31 cellular contexts compared by ENCODE assay signal in the genomic region with DNA sequence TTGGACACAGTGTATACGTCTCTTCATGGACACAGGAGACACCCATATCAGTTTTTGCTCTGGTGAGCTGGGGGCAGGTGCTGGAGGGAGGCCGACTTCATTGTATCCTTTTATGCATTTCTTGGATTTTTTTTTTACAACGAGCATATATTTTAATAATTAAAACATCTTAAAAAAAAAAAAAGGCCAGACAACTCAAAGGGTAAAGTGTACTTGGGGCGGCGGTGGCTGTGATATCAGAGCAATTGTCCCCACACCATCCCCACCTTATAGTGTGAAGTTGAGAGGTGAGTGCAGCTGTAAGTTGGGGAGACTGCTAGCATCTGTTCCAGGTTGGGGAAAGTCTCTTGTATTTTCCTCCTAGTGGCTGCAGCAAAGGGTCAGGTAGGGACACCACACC.
"Had no signal": no experiment of that assay in that cellular context is flagged by ENCODE, and none has a peak within 500 bp of the region (broad histone marks: within the 10 kb centered on the region; RNA-seq: fewer than 3 reads in every experiment).

No MANE protein-coding gene starts in this region.

- H3K36me3 ChIP-seq: brain microvascular endothelial cell, esophagus squamous epithelium, gastroesophageal sphincter, heart right ventricle, WERI-Rb-1 had no signal

- H3K27ac ChIP-seq: brain microvascular endothelial cell, epithelial cell of prostate, WERI-Rb-1 had no signal

- DNase-seq: activated B cell treated with CpG ODN at 0.5 μM for 24 hours; activated CD4-positive, alpha-beta T cell treated with anti-CD3 and anti-CD28 coated beads for 48 hours; activated CD4-positive, alpha-beta T cell treated with anti-CD3 and anti-CD28 coated beads, Interleukin-2, amount 50 U/mL, for 1 hour; activated CD4-positive, alpha-beta T cell treated with anti-CD3 and anti-CD28 coated beads, Interleukin-2, amount 50 U/mL, for 48 hours; activated CD8-positive, alpha-beta memory T cell treated with anti-CD3 and anti-CD28 coated beads for 24 hours; activated CD8-positive, alpha-beta T cell treated with anti-CD3 and anti-CD28 coated beads for 36 hours; activated effector memory CD4-positive, alpha-beta T cell treated with Interleukin-2 at 50 U/mL for 16 hours; activated gamma-delta T cell treated with Interleukin-2 at 50 U/mL for 16 hours; activated naive CD4-positive, alpha-beta T cell treated with anti-CD3 and anti-CD28 coated beads, Interleukin-2, amount 50 U/mL, for 16 hours; activated naive CD4-positive, alpha-beta T cell treated with Interleukin-2 at 50 U/mL for 16 hours; activated T-cell treated with anti-CD3 and anti-CD28 coated beads, Interleukin-2, amount 50 U/mL, for 4 hours; amniotic stem cell; anterior cingulate cortex; brain microvascular endothelial cell; dermis blood vessel endothelial cell; effector CD4-positive, alpha-beta T cell; effector memory CD8-positive, alpha-beta T cell; esophagus squamous epithelium; foreskin melanocyte; heart right ventricle; T1000; WERI-Rb-1 had no signal

- H3K27ac Mint-ChIP-seq: activated B cell treated with CpG ODN at 0.5 μM for 24 hours; activated CD8-positive, alpha-beta T cell treated with anti-CD3 and anti-CD28 coated beads for 36 hours; activated naive CD8-positive, alpha-beta T cell; activated T-helper 17 cell treated with anti-CD3 and anti-CD28 coated beads, Interleukin-2, amount 50 U/mL, for 72 hours; effector memory CD8-positive, alpha-beta T cell; T-helper 1 cell treated with Interleukin-12 subunit alpha and Interleukin-12 subunit beta and Interleukin-4 antibody, amounts not matched to agents 30 μg/mL and 1 μg/mL, for 36 hours; T-helper 2 cell treated with Interferon-gamma antibody and Interleukin-4, amounts not matched to agents 5 μg/mL and 100 μg/mL, for 36 hours had no signal

- H3K4me3 ChIP-seq: coronary artery, esophagus squamous epithelium, gastroesophageal sphincter, heart right ventricle had no signal

- H3K27me3 ChIP-seq: brain microvascular endothelial cell had no signal

- H3K4me1 Mint-ChIP-seq: activated T-helper 17 cell treated with anti-CD3 and anti-CD28 coated beads, Interleukin-2, amount 50 U/mL, for 72 hours; central memory CD8-positive, alpha-beta T cell had no signal

- H3K4me3 Mint-ChIP-seq: activated B cell treated with CpG ODN at 0.5 μM for 24 hours; activated CD8-positive, alpha-beta T cell treated with anti-CD3 and anti-CD28 coated beads for 36 hours; activated naive CD8-positive, alpha-beta T cell; activated T-cell treated with anti-CD3 and anti-CD28 coated beads, Interleukin-2, amount 50 U/mL, for 4 hours; activated T-helper 17 cell treated with anti-CD3 and anti-CD28 coated beads, Interleukin-2, amount 50 U/mL, for 72 hours; central memory CD8-positive, alpha-beta T cell; effector memory CD8-positive, alpha-beta T cell; T-helper 1 cell treated with Interleukin-12 subunit alpha and Interleukin-12 subunit beta and Interleukin-4 antibody, amounts not matched to agents 30 μg/mL and 1 μg/mL, for 36 hours; T-helper 2 cell treated with Interferon-gamma antibody and Interleukin-4, amounts not matched to agents 5 μg/mL and 100 μg/mL, for 36 hours had no signal

- ATAC-seq: activated CD4-positive, CD25-positive, alpha-beta regulatory T cell treated with anti-CD3 and anti-CD28 coated beads, Interleukin-2, amount 50 U/mL, for 24 hours; activated CD8-positive, alpha-beta T cell treated with anti-CD3 and anti-CD28 coated beads for 36 hours; activated T-cell treated with anti-CD3 and anti-CD28 coated beads, Interleukin-2, amount 50 U/mL, for 4 hours; activated T-helper 17 cell treated with anti-CD3 and anti-CD28 coated beads, Interleukin-2, amount 50 U/mL, for 72 hours; effector memory CD8-positive, alpha-beta T cell; gastroesophageal sphincter had no signal
